ENCODE assay signal across 35 cellular contexts in genomic region chr13:91024157-91024792, GRCh38.
"Had no signal": no experiment of that assay in that cellular context is flagged by ENCODE, and none has a peak within 500 bp of the region (broad histone marks: within the 10 kb centered on the region; RNA-seq: fewer than 3 reads in every experiment).

No MANE protein-coding gene starts in this region.

- H3K9me3 ChIP-seq: MG63 had no signal

- H3K36me3 ChIP-seq: MG63 had no signal

- DNase-seq: Karpas-422, Kasumi-1, MG63, MM.1S, MV-4-11, NCI-H1048, NCI-H1092, NCI-H1092 treated with DMSO at 0.1 percent for 48 hours, NCI-H1105, NCI-H1105 treated with DMSO at 0.1 percent for 48 hours, NCI-H1417, NCI-H1417 treated with DMSO at 0.1 percent for 48 hours, NCI-H1436, NCI-H1436 treated with DMSO at 0.1 percent for 48 hours, NCI-H146, NCI-H1694, NCI-H1694 treated with DMSO at 0.1 percent for 48 hours, NCI-H187, NCI-H187 treated with DMSO at 0.1 percent for 48 hours, NCI-H1930, NCI-H2029, NCI-H2029 treated with DMSO at 0.1 percent for 48 hours, NCI-H2081, NCI-H2081 treated with DMSO at 0.1 percent for 48 hours, NCI-H2107, NCI-H2171, NCI-H2171 treated with DMSO at 0.1 percent for 48 hours, NCI-H2227 treated with DMSO at 0.1 percent for 48 hours, NCI-H226, NCI-H345, NCI-H446, NCI-H446 treated with DMSO at 0.1 percent for 48 hours, NCI-H510A, NCI-H510A treated with DMSO at 0.1 percent for 48 hours, NCI-H524 had no signal

- H3K4me3 ChIP-seq: MG63 had no signal
